ENCODE assay signal across 8 cellular contexts in genomic region chr7:77536017-77536412, GRCh38. TPM values are rescaled to one million over a fixed set of nuclear protein-coding genes. Genes with fewer than 3 reads are reported as not detected.
DNase-seq lines count a peak whose midpoint lies in the region; ATAC-seq, FAIRE-seq and TF ChIP-seq lines count a peak whose summit lies in the region.

No MANE protein-coding gene starts in this region.

- H3K27me3 ChIP-seq in adrenal gland (no peaks in the 10 kb centered on the region), HepG2 (ENCODE audit: control insufficient read depth in 1 of 2, insufficient read depth in 2 of 2, low read length in 2 of 2) (no peaks in the 10 kb centered on the region; a peak in 1 of 5 replicates), thoracic aorta (replicated peaks; ENCODE audit: insufficient read depth) (no peaks in the 10 kb centered on the region)

- peak overlapping the region; percentile 98 for H3K4me3 Mint-ChIP-seq in activated CD4-positive, alpha-beta T cell treated with anti-CD3 and anti-CD28 coated beads, Interleukin-2, amount 10 ng/mL, durations not matched to agents 24 days and 14 days

- H4K20me1 ChIP-seq in HepG2 (ENCODE audit: insufficient read depth, low read length): peaks cover 21% of the 10 kb centered on the region

- DNase-seq in activated CD4-positive, alpha-beta T cell treated with anti-CD3 and anti-CD28 coated beads, Interleukin-2, amount 10 ng/mL, durations not matched to agents 24 days and 14 days: peak; percentile 57
- DNase-seq in activated CD4-positive, alpha-beta T cell treated with anti-CD3 and anti-CD28 coated beads, Interleukin-2, amount 50 U/mL, for 48 hours: no peak
- DNase-seq in adrenal gland: peak in 6 of 7 donors; percentile 25 to 59 (median 40)
- DNase-seq in HepG2 (ENCODE audit: low spot score): no peak
- DNase-seq in thoracic aorta (ENCODE audit: low spot score): no peak
- DNase-seq in NCI-H2081 (lab: John Stamatoyannopoulos, UW): no peak

- POLR2A ChIA-PET in HepG2 (lab: Yijun Ruan, JAX): interaction anchor here (0.7 to 2.3 kb wide), 11 partner anchors 8 to 174 kb away, joined by 3 to 28 read pairs (median 3); partner anchors contain the start of gene GSAP

- no peak for TF ChIP-seq RAD21 in HepG2 (CRISPR knock-in tag; IDR thresholded peaks at IDR 0.05)

- H3K27ac Mint-ChIP-seq in activated CD4-positive, alpha-beta T cell treated with anti-CD3 and anti-CD28 coated beads, Interleukin-2, amount 10 ng/mL, durations not matched to agents 24 days and 14 days: peak overlapping the region; percentile 94

- CTCF ChIA-PET in HepG2 (lab: Yijun Ruan, JAX; ENCODE audit: low intra/inter-chr PET ratio, low total read pairs): no interaction called here

- peaks cover 15% of the 10 kb centered on the region for H3K4me1 Mint-ChIP-seq in activated CD4-positive, alpha-beta T cell treated with anti-CD3 and anti-CD28 coated beads, Interleukin-2, amount 10 ng/mL, durations not matched to agents 24 days and 14 days

- H3K4me3 ChIP-seq in adrenal gland (peak overlapping the region in 2 of 4 donors; percentile 78 to 92), HepG2 (replicated peaks in 1 of 3; ENCODE audit: insufficient read depth in 1 of 3, low read depth in 2 of 3, low read length in 3 of 3) (peak overlapping the region; percentile 84 to 95 (median 90)), thoracic aorta (peak overlapping the region; percentile 86)

- 30 to 35% (median 33%) methylated on average over 9 of the region's 9 CpGs for WGBS in adrenal gland, 4 donors
- 6% methylated on average over 9 of the region's 9 CpGs for WGBS in HepG2 (ENCODE audit: low lambda C conversion rate)

- intact Hi-C loops in activated CD4-positive, alpha-beta T cell treated with anti-CD3 and anti-CD28 coated beads, Interleukin-2, amount 10 ng/mL, durations not matched to agents 24 days and 14 days (cut with micrococcal nuclease): loop anchor here (1.0 to 5.0 kb wide), 5 partner anchors 119 to 262 kb away; partner anchors contain the start of genes GSAP, PHTF2, RSBN1L and TMEM60
- intact Hi-C loops in adrenal gland (cut with DNase I) (no loop called here), HepG2 (cut with micrococcal nuclease; ENCODE audit: unreplicated experiment) (loop anchor here (5.0 kb wide), 2 partner anchors 59 to 119 kb away; partner anchors contain the start of gene GSAP)

- TF ChIP-seq POLR2A in adrenal gland (IDR thresholded peaks at IDR 0.05) (no peak), HepG2 (IDR thresholded peaks at IDR 0.05; ENCODE audit: insufficient read depth in 1 of 2, low read depth in 2 of 2, low read length in 2 of 2) (no peak)

- H3K4me2 ChIP-seq in HepG2 (ENCODE audit: low read depth, low read length): peak overlapping the region; percentile 97

- peaks cover 5 to 23% of the 10 kb centered on the region in 2 donors for H3K4me1 ChIP-seq in adrenal gland (replicated peaks in 1 of 2)
- peaks cover 36% of the 10 kb centered on the region for H3K4me1 ChIP-seq in HepG2 (ENCODE audit: insufficient read depth, low read length)
- peaks cover 11 to 18% of the 10 kb centered on the region in 2 donors for H3K4me1 ChIP-seq in thoracic aorta (ENCODE audit: control insufficient read depth in 1 of 2, low read depth in 2 of 2)

- ATAC-seq in HepG2: no peak
- ATAC-seq in thoracic aorta (ENCODE audit: insufficient number of reproducible peaks, low FRiP score, low read depth): no peak
- ATAC-seq in HG02678 (IDR thresholded peaks at IDR 0.05; ENCODE audit: unreplicated experiment): no peak
- ATAC-seq in GM18520 (IDR thresholded peaks at IDR 0.05; ENCODE audit: unreplicated experiment): no peak

- TF ChIP-seq EP300 in HepG2 (IDR thresholded peaks at IDR 0.05; ENCODE audit: low read depth in 2 of 2, low read length in 2 of 2): no peak
- no peak for TF ChIP-seq EP300 in HepG2 (CRISPR knock-in tag; IDR thresholded peaks at IDR 0.05; ENCODE audit: borderline replicate concordance)

- peaks cover 2% of the 10 kb centered on the region for H3K27me3 Mint-ChIP-seq in activated CD4-positive, alpha-beta T cell treated with anti-CD3 and anti-CD28 coated beads, Interleukin-2, amount 10 ng/mL, durations not matched to agents 24 days and 14 days

- H3K36me3 ChIP-seq in adrenal gland (replicated peaks in 1 of 2) (no peaks in the 10 kb centered on the region), HepG2 (replicated peaks in 1 of 2; ENCODE audit: control insufficient read depth in 1 of 2, insufficient read depth in 2 of 2, low read length in 2 of 2) (no peaks in the 10 kb centered on the region; a peak in 1 of 5 replicates), thoracic aorta (no peaks in the 10 kb centered on the region)

- H3K27ac ChIP-seq in adrenal gland (peak overlapping the region; percentile 62 to 99 (median 94)), HepG2 (ENCODE audit: extremely low read length, insufficient read depth, low read length) (peak overlapping the region; percentile 95), thoracic aorta (peak overlapping the region; percentile 85 to 87)

- peak overlapping the region; percentile 81 for H3K9ac ChIP-seq in HepG2 (ENCODE audit: insufficient read depth, low read depth, low read length)

- BruUV-seq in HepG2 (replicated peaks; lab: Mats Ljungman, UMichigan): no TSS peak

- no peaks in the 10 kb centered on the region for H3K9me3 ChIP-seq in adrenal gland (replicated peaks in 1 of 3)
- H3K9me3 ChIP-seq in HepG2 (ENCODE audit: low read length): no peaks in the 10 kb centered on the region
- no peaks in the 10 kb centered on the region for H3K9me3 ChIP-seq in thoracic aorta

- H3K36me3 Mint-ChIP-seq in activated CD4-positive, alpha-beta T cell treated with anti-CD3 and anti-CD28 coated beads, Interleukin-2, amount 10 ng/mL, durations not matched to agents 24 days and 14 days (ENCODE audit: low read depth): peaks cover 2% of the 10 kb centered on the region

- TF ChIP-seq CTCF in adrenal gland (IDR thresholded peaks at IDR 0.05) (no peak), HepG2 (CRISPR knock-in tag; IDR thresholded peaks at IDR 0.05) (no peak), thoracic aorta (IDR thresholded peaks at IDR 0.05) (no peak)

- in situ Hi-C loops in HepG2 (cut with HindIII; ENCODE audit: extremely low pct_ligation_motif_present, low pct_unique_long_range_greater_than_20kb): loop anchor here (5.0 kb wide), 1 partner anchor 79 kb away; no protein-coding TSS in a partner anchor

- FAIRE-seq in HepG2 (lab: Jason Lieb, UNC): no peak

- H3K9me3 Mint-ChIP-seq in activated CD4-positive, alpha-beta T cell treated with anti-CD3 and anti-CD28 coated beads, Interleukin-2, amount 10 ng/mL, durations not matched to agents 24 days and 14 days: peaks cover 4% of the 10 kb centered on the region

- H2AFZ ChIP-seq in HepG2 (ENCODE audit: low read length): no peak overlapping the region

- H3K79me2 ChIP-seq in HepG2 (ENCODE audit: insufficient read depth, low read length): peaks cover 43% of the 10 kb centered on the region

TF ChIP-seq in HepG2, 621 proteins besides CTCF, POLR2A, EP300 and RAD21:
- TF ChIP-seq TBL1XR1 (IDR thresholded peaks at IDR 0.05; ENCODE audit: borderline replicate concordance, low read length, partially characterized antibody): no peak
- TF ChIP-seq ARID2 (CRISPR knock-in tag; IDR thresholded peaks at IDR 0.05; ENCODE audit: borderline replicate concordance): peak; percentile 64; the same call in 1 of the 2 replicates
- TF ChIP-seq XRCC5 (optimal IDR thresholded peaks at IDR 0.05; ENCODE audit: low read length): peak; percentile 3
- TF ChIP-seq ZC3H13 (CRISPR knock-in tag; IDR thresholded peaks at IDR 0.05): 0 out of 2 replicates have a peak, but pooled peaks have one; percentile 3
- TF ChIP-seq ZNF552 (CRISPR knock-in tag; IDR thresholded peaks at IDR 0.05; ENCODE audit: borderline replicate concordance): no peak
- no peak for TF ChIP-seq ZFY (CRISPR knock-in tag; IDR thresholded peaks at IDR 0.05)

RNA-seq across cellular contexts. Expression of gene PTPN12, which starts 1.1 kb away (rescaled TPM):
- total RNA-seq in activated CD4-positive, alpha-beta T cell treated with anti-CD3 and anti-CD28 coated beads, Interleukin-2, amount 10 ng/mL, durations not matched to agents 24 days and 14 days: 9.8 and 12.7 TPM in 2 replicates
- total RNA-seq in adrenal gland (10 to 100 TPM; 29.5 to 72.0 (median 55.1) TPM), HepG2 (2016; rRNA removed; fragmentation: Illumina TruSeq; extraction: Trizol) (22.9 and 35.3 TPM in 2 replicates), thoracic aorta (100 to 1,000 TPM in 1 of 2 donors, 10 to 100 TPM in 1; 70.5 to 173 TPM)
- polyA plus RNA-seq in adrenal gland (10 to 100 TPM; 29.6 to 61.7 (median 55.7) TPM), HepG2 (2011; rRNA removed) (56.7 and 56.8 TPM in 2 replicates)
- total RNA-seq in HepG2 (2016; cell fraction: cytosol; rRNA removed; fragmentation: Illumina TruSeq; extraction: Trizol; ENCODE audit: low read depth): 32.8 and 40.0 TPM in 2 replicates
- total RNA-seq in HepG2 (2016; cell fraction: insoluble cytoplasmic fraction; rRNA removed; fragmentation: Illumina TruSeq; extraction: Trizol): 19.5 and 36.3 TPM in 2 replicates
- total RNA-seq in HepG2 (2016; cell fraction: membrane; rRNA removed; fragmentation: Illumina TruSeq; extraction: Trizol): 48.8 and 51.3 TPM in 2 replicates
- 44.6 and 48.2 TPM in 2 replicates for total RNA-seq in HepG2 (2016; cell fraction: nucleus; rRNA removed; fragmentation: Illumina TruSeq; extraction: Trizol)
- polyA plus RNA-seq in HepG2 (2011; cell fraction: cytosol; rRNA removed): 27.3 and 39.9 TPM in 2 replicates
- 34.8 and 39.2 TPM in 2 replicates for polyA plus RNA-seq in HepG2 (2011; cell fraction: nucleus; rRNA removed)
- 65.6 and 74.1 TPM in 2 replicates for polyA plus RNA-seq in HepG2 (2012)
- 16.9 and 18.5 TPM in 2 replicates for polyA plus RNA-seq in HepG2 (2016; cell fraction: cytosol; fragmentation: Illumina TruSeq; extraction: Trizol; ENCODE audit: low read depth)
- polyA plus RNA-seq in HepG2 (2016; cell fraction: insoluble cytoplasmic fraction; fragmentation: Illumina TruSeq; extraction: Trizol; ENCODE audit: low read depth): 69.5 and 80.0 TPM in 2 replicates
- polyA plus RNA-seq in HepG2 (2016; cell fraction: membrane; fragmentation: Illumina TruSeq; extraction: Trizol; ENCODE audit: low read depth): 53.8 and 63.6 TPM in 2 replicates
- 74.8 and 90.6 TPM in 2 replicates for polyA plus RNA-seq in HepG2 (2016; cell fraction: nucleus; fragmentation: Illumina TruSeq; extraction: Trizol; ENCODE audit: insufficient read depth, low read depth)
- 18.1 and 19.2 TPM in 2 replicates for polyA minus RNA-seq in HepG2 (2011; rRNA and poly(A)+ RNA removed; ENCODE audit: low replicate concordance)
- polyA minus RNA-seq in HepG2 (2011; cell fraction: cytosol; rRNA and poly(A)+ RNA removed): 20.2 and 25.3 TPM in 2 replicates
- polyA minus RNA-seq in HepG2 (2011; cell fraction: nucleus; rRNA and poly(A)+ RNA removed): 88.3 and 89.4 TPM in 2 replicates

Comparison
In these comparisons a context has a peak if more than half of its experiments do, and no peak if none do; other contexts are left out.
1. DNase-seq: peak in activated CD4-positive, alpha-beta T cell treated with anti-CD3 and anti-CD28 coated beads, Interleukin-2, amount 10 ng/mL, durations not matched to agents 24 days and 14 days (single experiment) and adrenal gland (6 of 7); none in activated CD4-positive, alpha-beta T cell treated with anti-CD3 and anti-CD28 coated beads, Interleukin-2, amount 50 U/mL, for 48 hours (0 of 2), HepG2 (single experiment), thoracic aorta (single experiment) and NCI-H2081 (0 of 2).
2. intact Hi-C loops: an anchor here in activated CD4-positive, alpha-beta T cell treated with anti-CD3 and anti-CD28 coated beads, Interleukin-2, amount 10 ng/mL, durations not matched to agents 24 days and 14 days (1.0 to 5.0 kb wide) and HepG2 (5.0 kb wide); none called in adrenal gland.
3. Peak in every context shown above with its lines, with median percentiles within 50 percentile points of each other: H3K27ac ChIP-seq.